Comparison of ENCODE assay signal across 31 cellular contexts in genomic region chr17:39595294-39595693, GRCh38. TPM values are rescaled to one million over a fixed set of nuclear protein-coding genes. Genes with fewer than 3 reads are reported as not detected.
"Had no signal": no experiment of that assay in that cellular context is flagged by ENCODE, and none has a peak within 500 bp of the region (broad histone marks: within the 10 kb centered on the region; RNA-seq: fewer than 3 reads in every experiment).

No MANE protein-coding gene starts in this region.

- H3K27ac Mint-ChIP-seq: activated CD4-positive, alpha-beta memory T cell treated with anti-CD3 and anti-CD28 coated beads, Interleukin-2, amount 10 ng/mL, durations not matched to agents 7 days and 5 days; activated CD4-positive, alpha-beta T cell treated with anti-CD3 and anti-CD28 coated beads, Interleukin-2, amount 10 ng/mL, durations not matched to agents 7 days and 5 days; activated naive CD8-positive, alpha-beta T cell; activated T-helper 17 cell treated with anti-CD3 and anti-CD28 coated beads, Interleukin-2, amount 50 U/mL, for 72 hours; effector memory CD8-positive, alpha-beta T cell had no signal

- ATAC-seq: activated T-cell treated with anti-CD3 and anti-CD28 coated beads, Interleukin-2, amount 50 U/mL, for 4 hours; activated T-helper 17 cell treated with anti-CD3 and anti-CD28 coated beads, Interleukin-2, amount 50 U/mL, for 72 hours; effector memory CD8-positive, alpha-beta T cell; foreskin keratinocyte; gastrocnemius medialis; heart right ventricle had no signal

- FAIRE-seq: astrocyte, colon had no signal

- H3K4me3 Mint-ChIP-seq: activated CD4-positive, alpha-beta memory T cell treated with anti-CD3 and anti-CD28 coated beads, Interleukin-2, amount 10 ng/mL, durations not matched to agents 7 days and 5 days; activated CD4-positive, alpha-beta T cell treated with anti-CD3 and anti-CD28 coated beads, Interleukin-2, amount 10 ng/mL, durations not matched to agents 7 days and 5 days; activated naive CD8-positive, alpha-beta T cell; activated T-cell treated with anti-CD3 and anti-CD28 coated beads, Interleukin-2, amount 50 U/mL, for 4 hours; activated T-helper 17 cell treated with anti-CD3 and anti-CD28 coated beads, Interleukin-2, amount 50 U/mL, for 72 hours had no signal

- H3K4me3 ChIP-seq: esophagus muscularis mucosa, gastrocnemius medialis, heart right ventricle, hepatocyte had no signal

- H2AFZ ChIP-seq: hepatocyte had no signal

- H3K9me3 ChIP-seq: esophagus muscularis mucosa, gastrocnemius medialis, heart right ventricle had no signal

- H3K4me1 ChIP-seq: foreskin keratinocyte had no signal

- DNase-seq: activated CD4-positive, alpha-beta memory T cell treated with anti-CD3 and anti-CD28 coated beads, Interleukin-2, amount 10 ng/mL, durations not matched to agents 7 days and 5 days; activated CD4-positive, alpha-beta T cell treated with anti-CD3 and anti-CD28 coated beads for 1 hour; activated CD4-positive, alpha-beta T cell treated with anti-CD3 and anti-CD28 coated beads for 4 hours; activated CD4-positive, alpha-beta T cell treated with anti-CD3 and anti-CD28 coated beads, Interleukin-2, amount 10 ng/mL, durations not matched to agents 7 days and 5 days; activated CD4-positive, alpha-beta T cell treated with anti-CD3 and anti-CD28 coated beads, Interleukin-2, amount 50 U/mL, for 4 hours; activated CD8-positive, alpha-beta memory T cell treated with anti-CD3 and anti-CD28 coated beads, Interleukin-2, amount 50 U/mL, for 48 hours; activated effector memory CD4-positive, alpha-beta T cell treated with Interleukin-2 at 50 U/mL for 16 hours; activated gamma-delta T cell treated with Interleukin-2 at 50 U/mL for 16 hours; activated naive CD4-positive, alpha-beta T cell treated with anti-CD3 and anti-CD28 coated beads, Interleukin-2, amount 50 U/mL, for 16 hours; activated naive CD4-positive, alpha-beta T cell treated with Interleukin-2 at 50 U/mL for 16 hours; activated T-cell treated with anti-CD3 and anti-CD28 coated beads for 4 hours; activated T-cell treated with anti-CD3 and anti-CD28 coated beads, Interleukin-2, amount 50 U/mL, for 4 hours; amniotic stem cell; anterior cingulate cortex; caudate nucleus; cortex of kidney; dermis blood vessel endothelial cell; effector CD4-positive, alpha-beta T cell; effector memory CD8-positive, alpha-beta T cell; erythroblast; foreskin keratinocyte; gastrocnemius medialis; heart right ventricle; T-helper 2 cell had no signal

- H3K36me3 ChIP-seq: esophagus muscularis mucosa, gastrocnemius medialis, heart right ventricle had no signal

- H3K9me3 Mint-ChIP-seq: activated CD4-positive, alpha-beta memory T cell treated with anti-CD3 and anti-CD28 coated beads, Interleukin-2, amount 10 ng/mL, durations not matched to agents 7 days and 5 days; activated CD4-positive, alpha-beta T cell treated with anti-CD3 and anti-CD28 coated beads, Interleukin-2, amount 10 ng/mL, durations not matched to agents 7 days and 5 days; activated T-cell treated with anti-CD3 and anti-CD28 coated beads, Interleukin-2, amount 50 U/mL, for 4 hours had no signal

- H3K79me2 ChIP-seq: hepatocyte had no signal

- H3K27ac ChIP-seq: esophagus muscularis mucosa, foreskin keratinocyte, gastrocnemius medialis, heart right ventricle, hepatocyte had no signal

- H3K4me2 ChIP-seq: hepatocyte had no signal

RNA-seq across cellular contexts. Expression of gene NEUROD2, which starts 12.4 kb away (rescaled TPM):
- total RNA-seq: activated CD4-positive, alpha-beta memory T cell treated with anti-CD3 and anti-CD28 coated beads, Interleukin-2, amount 10 ng/mL, durations not matched to agents 7 days and 5 days; activated CD4-positive, alpha-beta T cell treated with anti-CD3 and anti-CD28 coated beads, Interleukin-2, amount 10 ng/mL, durations not matched to agents 7 days and 5 days; activated T-cell treated with anti-CD3 and anti-CD28 coated beads, Interleukin-2, amount 50 U/mL, for 4 hours; activated T-helper 17 cell treated with anti-CD3 and anti-CD28 coated beads, Interleukin-2, amount 50 U/mL, for 72 hours; astrocyte; chondrocyte; dermis blood vessel endothelial cell; esophagus muscularis mucosa; foreskin keratinocyte; gastrocnemius medialis; heart right ventricle; hepatocyte had no signal
- polyA plus RNA-seq: foreskin keratinocyte, heart right ventricle, hepatocyte had no signal

RNA-seq across cellular contexts. Expression of gene PPP1R1B, which starts 31.5 kb away (rescaled TPM):
- total RNA-seq: activated CD4-positive, alpha-beta memory T cell treated with anti-CD3 and anti-CD28 coated beads, Interleukin-2, amount 10 ng/mL, durations not matched to agents 7 days and 5 days; activated CD4-positive, alpha-beta T cell treated with anti-CD3 and anti-CD28 coated beads, Interleukin-2, amount 10 ng/mL, durations not matched to agents 7 days and 5 days; activated T-helper 17 cell treated with anti-CD3 and anti-CD28 coated beads, Interleukin-2, amount 50 U/mL, for 72 hours; dermis blood vessel endothelial cell had no signal
